In genomic region chr5:108726446-108727091, GRCh38 we compare ENCODE assay signal across 9 cellular contexts. TPM values are rescaled to one million over a fixed set of nuclear protein-coding genes. Genes with fewer than 3 reads are reported as not detected.
DNase-seq lines count a peak whose midpoint lies in the region; ATAC-seq and TF ChIP-seq lines count a peak whose summit lies in the region.
"Had no signal": no experiment of that assay in that cellular context is flagged by ENCODE, and none has a peak within 500 bp of the region (broad histone marks: within the 10 kb centered on the region; RNA-seq: fewer than 3 reads in every experiment).

No MANE protein-coding gene starts in this region.

- H3K4me1 ChIP-seq in MM.1S (ENCODE audit: low read length) (peaks cover 20% of the 10 kb centered on the region; the same call in 1 of the 2 replicates), OCI-LY7 (ENCODE audit: insufficient read depth, low read length, poor library complexity, severe bottlenecking) (peaks cover 14% of the 10 kb centered on the region)

- H3K4me3 ChIP-seq in MM.1S (ENCODE audit: low read length) (no peak overlapping the region), OCI-LY7 (ENCODE audit: low read depth, low read length, poor library complexity, severe bottlenecking) (no peak overlapping the region)

- DNase-seq in Calu3 (no peak), MM.1S (no peak), dermis blood vessel endothelial cell (peak; percentile 37), occipital lobe (lab: John Stamatoyannopoulos, UW) (peak; percentile 23), OCI-LY7 (ENCODE audit: low spot score) (no peak), G401 (ENCODE audit: low spot score) (no peak)
- DNase-seq: stimulated activated CD4-positive, alpha-beta T cell treated with anti-CD3 and anti-CD28 coated beads, Interleukin-4, amount 100 ng/mL, for 4 hours had no signal

- POLR2A ChIA-PET in OCI-LY7 (lab: Charles Lee) = no interaction called here

- BruUV-seq in Calu3 (replicated peaks; lab: Mats Ljungman, UMichigan) (no TSS peak), OCI-LY7 (replicated peaks; lab: Mats Ljungman, UMichigan) (no TSS peak)

- no peaks in the 10 kb centered on the region for H3K27me3 ChIP-seq in MM.1S (replicated peaks; ENCODE audit: insufficient read depth, low read length)

- peaks cover 17% of the 10 kb centered on the region; the same call in 1 of the 2 replicates for H3F3A ChIP-seq in MM.1S (ENCODE audit: insufficient read depth, low read length)

- H3K79me2 ChIP-seq in MM.1S (ENCODE audit: low read length) = no peaks in the 10 kb centered on the region
- H3K79me2 ChIP-seq in OCI-LY7 (ENCODE audit: insufficient read depth, low read depth, low read length) = no peaks in the 10 kb centered on the region

- CTCF ChIA-PET in Calu3 (lab: Charles Lee) (interaction anchor here (1.3 to 1.6 kb wide), 2 partner anchors 26 to 962 kb away, joined by 4 read pairs; no protein-coding TSS in a partner anchor), OCI-LY7 (lab: Charles Lee; ENCODE audit: unreplicated experiment) (no interaction called here)

- H3K27ac Mint-ChIP-seq in Calu3 (ENCODE audit: unreplicated experiment) = peak overlapping the region; percentile 90

- H2AFZ ChIP-seq in MM.1S (ENCODE audit: low read length) = no peak overlapping the region
- H2AFZ ChIP-seq in OCI-LY7 (ENCODE audit: low read length) = no peak overlapping the region

- H3K4me2 ChIP-seq in MM.1S (ENCODE audit: low read depth, low read length) = 0 out of 2 replicates have a peak overlapping the region, but pooled peaks have one; percentile 3
- H3K4me2 ChIP-seq in OCI-LY7 (ENCODE audit: low read length) = no peak overlapping the region

- H3K4me1 Mint-ChIP-seq in Calu3 (ENCODE audit: low read depth, unreplicated experiment) = peaks cover 39% of the 10 kb centered on the region

- H3K36me3 ChIP-seq in MM.1S (replicated peaks; ENCODE audit: insufficient read depth, low read length) (no peaks in the 10 kb centered on the region), OCI-LY7 (ENCODE audit: insufficient read depth, low read length) (no peaks in the 10 kb centered on the region)

- H3K27ac ChIP-seq in MM.1S (ENCODE audit: low read length) (no peak overlapping the region), OCI-LY7 (ENCODE audit: low read depth, low read length, poor library complexity, severe bottlenecking) (no peak overlapping the region)

- TF ChIP-seq CTCF in Calu3 (IDR thresholded peaks at IDR 0.05; ENCODE audit: unreplicated experiment) (no peak), MM.1S (IDR thresholded peaks at IDR 0.05; ENCODE audit: low read length) (no peak), OCI-LY7 (conservative IDR thresholded peaks at IDR 0.05; ENCODE audit: low read length) (no peak)

- H3K9me3 Mint-ChIP-seq in Calu3 (ENCODE audit: low read depth, unreplicated experiment) = no peaks in the 10 kb centered on the region

- no peaks in the 10 kb centered on the region for H3K9me2 ChIP-seq in MM.1S (replicated peaks; ENCODE audit: insufficient read depth, low read length)
- no peaks in the 10 kb centered on the region for H3K9me2 ChIP-seq in OCI-LY7 (ENCODE audit: insufficient read depth, low read length)

- peaks cover 17% of the 10 kb centered on the region for H3K36me3 Mint-ChIP-seq in Calu3 (ENCODE audit: insufficient read depth, unreplicated experiment)

- H3K9ac ChIP-seq in MM.1S (ENCODE audit: low read length) = no peak overlapping the region

- intact Hi-C loops in Calu3 (cut with micrococcal nuclease; ENCODE audit: unreplicated experiment) = loop anchor here (5.0 kb wide), 1 partner anchor 741 kb away; no protein-coding TSS in a partner anchor
- intact Hi-C loops in OCI-LY7 (cut with micrococcal nuclease; ENCODE audit: unreplicated experiment) = no loop called here

- in situ Hi-C loops in G401 (cut with HindIII; ENCODE audit: low sequenced_read_pairs) = no loop called here

- H4K20me1 ChIP-seq in MM.1S (ENCODE audit: insufficient read depth, low read length) (no peaks in the 10 kb centered on the region), OCI-LY7 (ENCODE audit: insufficient read depth, low read length) (no peaks in the 10 kb centered on the region)

- peak overlapping the region; percentile 94 for H3K4me3 Mint-ChIP-seq in Calu3 (ENCODE audit: low read depth, unreplicated experiment)

- H3K27me3 Mint-ChIP-seq in Calu3 (ENCODE audit: unreplicated experiment) = no peaks in the 10 kb centered on the region

- no peak for ATAC-seq in HG03460 (IDR thresholded peaks at IDR 0.05; ENCODE audit: unreplicated experiment)
- ATAC-seq in GM21528 (IDR thresholded peaks at IDR 0.05; ENCODE audit: low FRiP score, unreplicated experiment) = no peak

- H3K9me3 ChIP-seq in MM.1S (replicated peaks; ENCODE audit: insufficient read depth, low read length) (no peaks in the 10 kb centered on the region), OCI-LY7 (ENCODE audit: low read length) (no peaks in the 10 kb centered on the region)

RNA-seq across cellular contexts. Expression of gene FER, which starts 21.1 kb away (rescaled TPM):
- total RNA-seq in Calu3 (2022) = 28.2 and 32.9 TPM in 2 replicates
- total RNA-seq in dermis blood vessel endothelial cell = 29.1 and 32.5 TPM in 2 replicates
- 101 TPM for total RNA-seq in occipital lobe
- total RNA-seq in OCI-LY7 (2014; rRNA removed; shearing (Covaris generic)) = 9.4 and 11.8 TPM in 2 replicates
- total RNA-seq in OCI-LY7 (2022) = 9.1 and 10.0 TPM in 2 replicates
- total RNA-seq in G401 (2014; rRNA removed; shearing (Covaris generic)) = 5.4 and 14.6 TPM in 2 replicates

Comparison
In these comparisons a context has a peak if more than half of its experiments do, and no peak if none do; other contexts are left out.
1. DNase-seq: peak in dermis blood vessel endothelial cell (single experiment) and occipital lobe (single experiment); none in Calu3 (single experiment), MM.1S (single experiment), OCI-LY7 (single experiment) and G401 (single experiment).